In genomic region chr5:64814073-64814472, GRCh38 we compare ENCODE assay signal across 12 cellular contexts. TPM values are rescaled to one million over a fixed set of nuclear protein-coding genes. Genes with fewer than 3 reads are reported as not detected.
DNase-seq lines count a peak whose midpoint lies in the region; ATAC-seq and TF ChIP-seq lines count a peak whose summit lies in the region.
"Had no signal": no experiment of that assay in that cellular context is flagged by ENCODE, and none has a peak within 500 bp of the region (broad histone marks: within the 10 kb centered on the region; RNA-seq: fewer than 3 reads in every experiment).

No MANE protein-coding gene starts in this region.

- WGBS in adrenal gland, 4 donors: 84 to 92% (median 87%) methylated on average over 2 of the region's 2 CpGs

- H3K4me1 ChIP-seq in adrenal gland (replicated peaks in 1 of 2): peaks cover 4 to 6% of the 10 kb centered on the region in 2 donors

- intact Hi-C loops in adrenal gland (cut with DNase I) (loop anchor here in 1 of 2 donors (10.0 kb wide), 1 partner anchor 141 kb away; no protein-coding TSS in a partner anchor), left ventricle myocardium superior (cut with micrococcal nuclease) (loop anchor here (5.0 kb wide), 2 partner anchors 143 to 668 kb away; partner anchors contain the start of gene ADAMTS6)

- no peak for TF ChIP-seq POLR2A in adrenal gland (IDR thresholded peaks at IDR 0.05)

- TF ChIP-seq CTCF in GM06990 (IDR thresholded peaks at IDR 0.05; ENCODE audit: insufficient read depth, low read length, poor library complexity, severe bottlenecking) (no peak), adrenal gland (IDR thresholded peaks at IDR 0.05) (no peak)

- no peak overlapping the region for H3K27ac ChIP-seq in adrenal gland
- H3K27ac ChIP-seq: epithelial cell of prostate had no signal

- H3K36me3 ChIP-seq in GM06990 (ENCODE audit: control insufficient read depth, insufficient read depth, low read length) (no peaks in the 10 kb centered on the region), adrenal gland (replicated peaks in 1 of 2) (no peaks in the 10 kb centered on the region)

- H3K9me3 ChIP-seq in adrenal gland (replicated peaks in 1 of 3): no peaks in the 10 kb centered on the region

- ATAC-seq in GM19023 (IDR thresholded peaks at IDR 0.05; ENCODE audit: unreplicated experiment) (peak; percentile 95), GM21737 (IDR thresholded peaks at IDR 0.05; ENCODE audit: unreplicated experiment) (peak; percentile 87), HG03139 (IDR thresholded peaks at IDR 0.05; ENCODE audit: unreplicated experiment) (peak; percentile 68), left ventricle myocardium superior (no peak)

- peak; percentile 62 for DNase-seq in GM06990 (ENCODE audit: extremely low read depth, insufficient read length)
- DNase-seq in adrenal gland: no peak
- DNase-seq in SIG-M5 treated with dmso at 0.1 percent for 504 hours (lab: John Stamatoyannopoulos, UW; ENCODE audit: unreplicated experiment): no peak
- DNase-seq in foreskin melanocyte: no peak
- no peak for DNase-seq in left ventricle myocardium superior
- DNase-seq: ACHN, DMS53 had no signal

- H3K4me3 ChIP-seq in GM06990 (replicated peaks; ENCODE audit: low read depth, low read length) (no peak overlapping the region), adrenal gland (no peak overlapping the region)
- H3K4me3 ChIP-seq: smooth muscle cell had no signal

- H3K27me3 ChIP-seq in GM06990 (replicated peaks; ENCODE audit: control insufficient read depth, insufficient read depth, low read length) (no peaks in the 10 kb centered on the region), adrenal gland (no peaks in the 10 kb centered on the region)

RNA-seq across cellular contexts. Expression of gene CWC27, which starts 45.3 kb away (rescaled TPM):
- total RNA-seq in adrenal gland: 10 to 100 TPM in 7 of 8 donors, 1 to 10 TPM in 1; 7.3 to 21.5 (median 15.6) TPM
- polyA plus RNA-seq in adrenal gland: 10 to 100 TPM; 12.4 to 31.0 (median 13.9) TPM
- total RNA-seq in left ventricle myocardium superior: 27.9 TPM

RNA-seq across cellular contexts. Expression of gene SREK1IP1, which starts 45.6 kb away (rescaled TPM):
- total RNA-seq in adrenal gland: 10 to 100 TPM in 5 of 8 donors, 1 to 10 TPM in 3; 5.0 to 29.2 (median 14.6) TPM
- polyA plus RNA-seq in adrenal gland: 10 to 100 TPM; 13.1 to 42.9 (median 36.8) TPM
- 13.7 TPM for total RNA-seq in left ventricle myocardium superior
